Comparison of ENCODE assay signal across 27 cellular contexts in the genomic region with DNA sequence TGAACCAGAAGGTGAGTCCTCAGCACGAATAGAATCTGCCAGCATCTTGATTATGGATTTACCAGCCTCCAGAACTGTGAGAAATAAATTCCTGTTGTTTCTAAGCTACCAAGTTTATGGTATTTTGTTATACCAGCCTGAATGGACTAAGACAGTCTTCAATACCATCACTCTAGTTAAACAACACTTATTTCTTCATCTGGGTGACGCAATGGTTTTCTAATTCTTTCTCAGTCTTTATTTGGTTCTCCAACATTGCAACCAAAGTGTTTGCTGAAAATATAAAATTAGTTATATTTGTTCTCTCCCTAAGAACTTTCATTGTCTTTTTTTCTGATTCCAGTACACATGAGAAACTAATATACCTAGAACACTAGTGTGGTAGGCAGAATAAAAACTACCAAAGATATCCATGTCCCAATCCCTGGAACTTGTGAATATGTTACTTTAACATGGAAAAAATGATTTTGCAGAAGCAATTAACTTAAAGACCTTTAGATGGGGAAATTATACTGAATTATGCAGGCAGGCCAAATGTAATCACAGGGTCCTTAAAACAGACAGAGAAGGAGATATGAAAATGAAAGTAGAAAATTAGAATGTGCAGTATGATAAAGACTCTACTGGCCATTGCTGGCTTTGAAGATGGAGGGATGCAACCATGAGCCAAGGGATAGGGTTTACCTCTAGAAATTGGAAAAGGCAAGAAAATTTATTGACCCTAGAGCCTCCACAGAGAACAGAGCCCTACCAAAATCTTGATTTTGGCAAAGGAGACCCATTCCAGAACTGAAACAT.
DNase-seq lines count a peak whose midpoint lies in the region; ATAC-seq, FAIRE-seq and TF ChIP-seq lines count a peak whose summit lies in the region.
"Had no signal": no experiment of that assay in that cellular context is flagged by ENCODE, and none has a peak within 500 bp of the region (broad histone marks: within the 10 kb centered on the region; RNA-seq: fewer than 3 reads in every experiment).

No MANE protein-coding gene starts in this region.

- RAD21 ChIA-PET in GM12878 (lab: Charles Lee; ENCODE audit: unreplicated experiment) = no interaction called here

- in situ Hi-C loops in GM12878 (cut with MboI) = no loop called here

- no peaks in the 10 kb centered on the region for H3K9me2 ChIP-seq in SK-N-SH
- H3K9me2 ChIP-seq in Loucy (replicated peaks; ENCODE audit: low read depth, low read length) = no peaks in the 10 kb centered on the region

- H3K9me3 ChIP-seq in SK-N-SH = no peaks in the 10 kb centered on the region; the same call in 1 of the 2 replicates
- H3K9me3 ChIP-seq in Loucy (ENCODE audit: insufficient read depth, low read depth, low read length) = no peaks in the 10 kb centered on the region
- no peaks in the 10 kb centered on the region; the same call in 1 of the 3 replicates for H3K9me3 ChIP-seq in GM12878 (replicated peaks; ENCODE audit: control insufficient read depth, insufficient read depth, low read length)
- H3K9me3 ChIP-seq: ovary had no signal

- H3K79me2 ChIP-seq in SK-N-SH (ENCODE audit: insufficient read depth) (no peaks in the 10 kb centered on the region), Loucy (ENCODE audit: insufficient read depth, low read length) (no peaks in the 10 kb centered on the region), GM12878 (ENCODE audit: control insufficient read depth, insufficient read depth, low read length) (no peaks in the 10 kb centered on the region)
- H3K79me2 ChIP-seq: hepatocyte had no signal

- FAIRE-seq in GM12878 (lab: Jason Lieb, UNC) = peak; percentile 7
- no peak for FAIRE-seq in urothelium cell line (lab: Jason Lieb, UNC)

- no peak for ATAC-seq in SK-N-SH treated with all-trans-retinoic acid at 6 μM for 48 hours
- ATAC-seq in GM12878 = peak; percentile 68
- ATAC-seq: gastroesophageal sphincter; stimulated activated effector memory CD8-positive, alpha-beta T cell treated with anti-CD3 and anti-CD28 coated beads, Interleukin-12 subunit alpha, Interleukin-12 subunit beta, amount 100 ng/mL, for 72 hours had no signal

- TF ChIP-seq POLR2A in GM12878 (IDR thresholded peaks at IDR 0.05; ENCODE audit: low read depth, low read length) = no peak

- H3K27ac ChIP-seq in SK-N-SH (ENCODE audit: low read depth in 2 of 2, low read length in 1 of 2) (no peak overlapping the region), GM12878 (ENCODE audit: control insufficient read depth, insufficient read depth) (no peak overlapping the region)
- H3K27ac ChIP-seq: brain microvascular endothelial cell, dorsolateral prefrontal cortex, gastroesophageal sphincter, hepatocyte, HL-60, ovary had no signal

- BruUV-seq in GM12878 (replicated peaks; lab: Mats Ljungman, UMichigan) = no TSS peak

- intact Hi-C loops in GM12878 (cut with micrococcal nuclease; ENCODE audit: unreplicated experiment) = no loop called here

- POLR2A ChIA-PET in SK-N-SH (lab: Yijun Ruan, JAX) = no interaction called here
- POLR2A ChIA-PET in GM12878 (lab: Charles Lee) = no interaction called here

- 57% methylated on average over 2 of the region's 2 CpGs for WGBS in SK-N-SH (ENCODE audit: low lambda C conversion rate)
- 0% methylated on average over 2 of the region's 2 CpGs for WGBS in GM12878 (ENCODE audit: insufficient coverage, insufficient replicate concordance, low lambda C conversion rate, missing lambda C conversion rate)

- H3F3A ChIP-seq in SK-N-SH (replicated peaks; ENCODE audit: insufficient read depth) = no peaks in the 10 kb centered on the region
- H3F3A ChIP-seq in Loucy (ENCODE audit: low read depth) = no peaks in the 10 kb centered on the region

- H3K9ac ChIP-seq in SK-N-SH (no peak overlapping the region), Loucy (ENCODE audit: low read depth, low read length, poor library complexity, severe bottlenecking) (no peak overlapping the region), GM12878 (ENCODE audit: control insufficient read depth, insufficient read depth, low read length) (no peak overlapping the region)

- no peak overlapping the region for H3K4me3 ChIP-seq in SK-N-SH (ENCODE audit: low read depth in 2 of 2, low read length in 1 of 2)
- H3K4me3 ChIP-seq in Loucy (ENCODE audit: low read length, poor library complexity, severe bottlenecking) = no peak overlapping the region
- H3K4me3 ChIP-seq in GM12878 = no peak overlapping the region
- H3K4me3 ChIP-seq: dorsolateral prefrontal cortex, gastroesophageal sphincter, hepatocyte, ovary had no signal

- H4K20me1 ChIP-seq in SK-N-SH (ENCODE audit: insufficient read depth) = no peaks in the 10 kb centered on the region
- H4K20me1 ChIP-seq in Loucy (ENCODE audit: insufficient read depth, low read length, poor library complexity, severe bottlenecking) = no peaks in the 10 kb centered on the region
- no peaks in the 10 kb centered on the region for H4K20me1 ChIP-seq in GM12878 (ENCODE audit: control insufficient read depth, insufficient read depth)

- TF ChIP-seq CTCF in SK-N-SH (IDR thresholded peaks at IDR 0.05) = no peak
- TF ChIP-seq CTCF in Loucy (conservative IDR thresholded peaks at IDR 0.05; ENCODE audit: low read length) = no peak
- no peak for TF ChIP-seq CTCF in GM12878 (IDR thresholded peaks at IDR 0.05 in 2 of 3, conservative IDR thresholded peaks at IDR 0.05 in 1 of 3; ENCODE audit: control insufficient read depth in 2 of 3, extremely low read depth in 1 of 3, insufficient read depth in 1 of 3, low read depth in 3 of 3, low read length in 3 of 3)

- H3K36me3 ChIP-seq in SK-N-SH (replicated peaks in 1 of 2; ENCODE audit: control insufficient read depth in 1 of 2, insufficient read depth in 2 of 2, low read length in 1 of 2) (no peaks in the 10 kb centered on the region), Loucy (ENCODE audit: insufficient read depth, low read length) (no peaks in the 10 kb centered on the region), GM12878 (ENCODE audit: control insufficient read depth in 2 of 2, insufficient read depth in 2 of 2, low read length in 1 of 2) (no peaks in the 10 kb centered on the region)
- H3K36me3 ChIP-seq: brain microvascular endothelial cell, gastroesophageal sphincter, ovary had no signal

- no peak for DNase-seq in SK-N-SH
- no peak for DNase-seq in GM12878 (ENCODE audit: low read depth, low spot score)
- DNase-seq in urothelium cell line (ENCODE audit: low spot score) = no peak
- no peak for DNase-seq in activated gamma-delta T cell (lab: John Stamatoyannopoulos, UW)
- no peak for DNase-seq in NCI-H1436 treated with DMSO at 0.1 percent for 48 hours (lab: John Stamatoyannopoulos, UW)
- no peak for DNase-seq in RKO (ENCODE audit: low spot score)
- DNase-seq: activated CD4-positive, alpha-beta memory T cell treated with anti-CD3 and anti-CD28 coated beads for 36 hours; activated CD4-positive, CD25-positive, alpha-beta regulatory T cell treated with anti-CD3 and anti-CD28 coated beads, Interleukin-2, amount 50 U/mL, for 72 hours; activated naive CD4-positive, alpha-beta T cell treated with anti-CD3 and anti-CD28 coated beads, Interleukin-2, amount 10 ng/mL, durations not matched to agents 7 days and 5 days; amygdala; brain microvascular endothelial cell; DMS79 treated with DMSO at 0.1 percent for 48 hours; dorsolateral prefrontal cortex; GDM1; GOT3; Kasumi-1; NCI-H1048; NCI-H1694; NCI-H510A; ovary; T-helper 2 cell had no signal

- no peak overlapping the region for H3K4me2 ChIP-seq in SK-N-SH
- H3K4me2 ChIP-seq in Loucy (ENCODE audit: low read depth, low read length, poor library complexity, severe bottlenecking) = peak overlapping the region; percentile 40
- H3K4me2 ChIP-seq in GM12878 (ENCODE audit: control insufficient read depth, insufficient read depth) = no peak overlapping the region
- H3K4me2 ChIP-seq: hepatocyte had no signal

- no peaks in the 10 kb centered on the region; a peak in 1 of 4 replicates for H3K4me1 ChIP-seq in SK-N-SH (ENCODE audit: control insufficient read depth in 1 of 2, insufficient read depth in 2 of 2, low read depth in 1 of 2, low read length in 1 of 2)
- H3K4me1 ChIP-seq in Loucy (ENCODE audit: insufficient read depth, low read length, poor library complexity, severe bottlenecking) = no peaks in the 10 kb centered on the region
- H3K4me1 ChIP-seq in GM12878 (ENCODE audit: control insufficient read depth, insufficient read depth, low read length) = no peaks in the 10 kb centered on the region
- H3K4me1 ChIP-seq: gastroesophageal sphincter had no signal

- CTCF ChIA-PET in SK-N-SH (lab: Yijun Ruan, JAX) (no interaction called here), GM12878 (lab: Yijun Ruan, JAX) (no interaction called here)

- H2AFZ ChIP-seq in SK-N-SH (ENCODE audit: low read depth) (0 out of 2 replicates have a peak overlapping the region, but pooled peaks have one; percentile 6), Loucy (ENCODE audit: low read length) (peak overlapping the region; percentile 39; the same call in 1 of the 2 replicates), GM12878 (ENCODE audit: control insufficient read depth, low read depth, low read length) (peak overlapping the region; percentile 17; the same call in 1 of the 2 replicates)
- H2AFZ ChIP-seq: hepatocyte had no signal

- TF ChIP-seq RAD21 in SK-N-SH (IDR thresholded peaks at IDR 0.05; ENCODE audit: low read length) (no peak), GM12878 (IDR thresholded peaks at IDR 0.05; ENCODE audit: insufficient read depth, low read depth, low read length) (0 out of 2 replicates have a peak, but pooled peaks have one; percentile 14)

- SMC1A ChIA-PET in GM12878 (lab: Charles Lee; ENCODE audit: uncharacterized antibody, unreplicated experiment) = interaction anchor here (1.0 to 1.4 kb wide), 3 partner anchors 9 to 21 kb away, joined by 4 to 5 read pairs (median 5); no protein-coding TSS in a partner anchor

- TF ChIP-seq EP300 in SK-N-SH (IDR thresholded peaks at IDR 0.05; ENCODE audit: borderline replicate concordance in 1 of 2, low read depth in 1 of 2, low read length in 1 of 2) (no peak), GM12878 (IDR thresholded peaks at IDR 0.05; ENCODE audit: borderline replicate concordance in 1 of 2, control insufficient read depth in 1 of 2, low read depth in 2 of 2, low read length in 2 of 2) (no peak)

- H3K27me3 ChIP-seq in SK-N-SH (ENCODE audit: insufficient read depth) (no peaks in the 10 kb centered on the region), Loucy (ENCODE audit: insufficient read depth, low read length, poor library complexity, severe bottlenecking) (no peaks in the 10 kb centered on the region), GM12878 (replicated peaks in 1 of 2; ENCODE audit: control insufficient read depth in 2 of 2, insufficient read depth in 2 of 2, low read length in 1 of 2) (no peaks in the 10 kb centered on the region)
- H3K27me3 ChIP-seq: brain microvascular endothelial cell, dorsolateral prefrontal cortex, gastroesophageal sphincter, hepatocyte, ovary had no signal

TF ChIP-seq in SK-N-SH, 30 proteins besides CTCF, POLR2A, EP300 and RAD21 (continues in another document):
- no peak for TF ChIP-seq TAF1 (IDR thresholded peaks at IDR 0.05; ENCODE audit: borderline replicate concordance, low read depth, low read length)

TF ChIP-seq in SK-N-SH treated with all-trans-retinoic acid at 6 μM for 48 hours, 23 proteins besides CTCF, POLR2A, EP300 and RAD21 (continues in another document):
- TF ChIP-seq ZC3H10 (CRISPR knock-in tag; IDR thresholded peaks at IDR 0.05) = no peak

TF ChIP-seq in GM12878, 131 proteins besides CTCF, POLR2A, EP300 and RAD21 (continues in another document):
- TF ChIP-seq IKZF2 (IDR thresholded peaks at IDR 0.05) (no peak), ZNF274 (IDR thresholded peaks at IDR 0.05; ENCODE audit: insufficient read depth, insufficient read length) (no peak)
